20 cellular contexts compared by ENCODE assay signal in the genomic region with DNA sequence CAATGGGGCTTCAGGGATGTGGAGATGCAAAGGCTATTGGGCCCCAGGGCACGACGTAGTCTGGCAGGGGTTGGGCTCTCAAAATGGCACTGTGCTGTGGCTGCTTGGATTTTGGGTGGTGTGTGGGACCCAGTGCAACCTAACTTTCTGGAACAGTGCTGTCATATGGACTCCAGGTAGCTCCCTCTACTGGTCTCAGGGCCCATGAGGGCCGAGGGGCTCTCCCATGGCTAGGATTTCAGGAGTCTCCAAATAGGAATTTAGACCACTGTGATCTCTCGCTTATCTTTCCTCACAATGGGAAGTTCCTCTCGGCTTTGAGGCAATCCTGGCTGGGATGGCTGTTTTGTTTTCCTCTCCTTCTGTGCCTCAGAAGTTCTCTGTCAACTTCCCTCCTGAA.
"Had no signal": no experiment of that assay in that cellular context is flagged by ENCODE, and none has a peak within 500 bp of the region (broad histone marks: within the 10 kb centered on the region; RNA-seq: fewer than 3 reads in every experiment).

No MANE protein-coding gene starts in this region.

- ATAC-seq: gastroesophageal sphincter; naive thymus-derived CD4-positive, alpha-beta T cell; pancreas; right cardiac atrium had no signal

- FAIRE-seq: endometrium, islet of Langerhans, pancreas, small intestine had no signal

- H3K27ac Mint-ChIP-seq: naive thymus-derived CD4-positive, alpha-beta T cell; nephron progenitor cell; progenitor cell of endocrine pancreas had no signal

- H3K27me3 Mint-ChIP-seq: progenitor cell of endocrine pancreas had no signal

- H3K4me1 Mint-ChIP-seq: naive thymus-derived CD4-positive, alpha-beta T cell; nephron progenitor cell had no signal

- DNase-seq: effector CD4-positive, alpha-beta T cell; glutamatergic neuron; kidney glomerular epithelial cell; naive thymus-derived CD4-positive, alpha-beta T cell; nephron progenitor cell; small intestine; stimulated activated CD4-positive, alpha-beta T cell treated with anti-CD3 and anti-CD28 coated beads, Interleukin-12 subunit alpha, Interleukin-12 subunit beta, amount 100 ng/mL, for 4 hours; stimulated activated naive CD4-positive, alpha-beta T cell; stomach; substantia nigra; transverse colon had no signal

- H3K4me3 ChIP-seq: coronary artery, esophagus muscularis mucosa, gastroesophageal sphincter, pancreas, stomach, thoracic aorta, transverse colon had no signal

- H3K27me3 ChIP-seq: esophagus muscularis mucosa, gastroesophageal sphincter, pancreas, stomach, transverse colon had no signal

- H3K4me3 Mint-ChIP-seq: naive thymus-derived CD4-positive, alpha-beta T cell; nephron progenitor cell had no signal

- H3K27ac ChIP-seq: coronary artery, esophagus muscularis mucosa, gastroesophageal sphincter, pancreas, stomach, thoracic aorta, transverse colon had no signal

- H3K9me3 ChIP-seq: pancreas, thoracic aorta had no signal

- H3K36me3 ChIP-seq: esophagus muscularis mucosa, gastroesophageal sphincter, pancreas, stomach, thoracic aorta, transverse colon had no signal

- H3K4me1 ChIP-seq: esophagus muscularis mucosa, gastroesophageal sphincter, pancreas, stomach, transverse colon had no signal
